ENCODE assay signal across 8 cellular contexts in the genomic region with DNA sequence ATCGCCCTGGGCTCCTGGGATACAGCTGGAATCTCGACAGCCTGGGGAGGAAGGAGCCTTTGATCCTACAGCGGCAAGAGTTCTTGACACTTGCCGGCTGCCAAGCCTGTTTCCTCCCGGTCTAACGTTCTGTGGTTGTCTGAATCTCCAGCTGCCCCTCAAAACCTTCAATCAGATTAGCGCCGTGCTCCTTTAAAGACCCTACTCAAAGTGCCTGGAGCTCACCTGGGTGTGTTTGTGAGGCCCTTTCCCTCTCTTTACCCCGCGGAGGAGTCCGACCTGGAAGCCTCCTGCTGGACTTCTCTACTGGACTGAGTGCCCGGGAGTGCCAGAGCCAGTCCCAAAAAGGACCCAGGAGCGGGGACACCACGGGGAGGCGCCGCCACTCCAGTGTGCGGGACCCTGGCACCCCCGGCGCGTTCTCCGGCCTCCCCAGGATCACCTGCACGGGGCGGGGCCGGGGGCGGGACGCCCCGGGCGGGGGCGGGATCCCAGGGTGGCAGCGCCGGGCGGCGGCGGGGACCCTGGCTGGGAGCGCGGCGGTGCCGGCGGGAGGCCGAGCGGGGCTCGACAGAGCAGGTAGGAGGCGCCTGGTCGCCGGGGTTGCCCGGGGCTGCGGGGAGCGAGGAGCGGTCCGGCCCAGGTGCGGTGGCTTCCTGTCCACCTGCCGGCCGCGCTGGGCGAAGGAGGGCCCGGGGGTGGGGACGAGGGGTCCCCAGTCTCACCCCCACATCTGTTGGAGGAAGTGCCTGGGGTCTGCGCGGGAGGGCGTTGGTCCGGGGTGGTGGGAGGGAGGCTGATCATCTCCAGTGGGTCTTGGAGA. TPM values are rescaled to one million over a fixed set of nuclear protein-coding genes. Genes with fewer than 3 reads are reported as not detected.
DNase-seq lines count a peak whose midpoint lies in the region; TF ChIP-seq lines count a peak whose summit lies in the region.

Gene NCMAP (plus strand): TSS at position 497 of the 823 bp plus-strand sequence. CDS start 39,344 bp downstream, outside the sequence.

- H3K27me3 ChIP-seq in endocrine pancreas (ENCODE audit: control insufficient read depth, insufficient read depth, low read length): no peaks in the 10 kb centered on the region
- peaks cover 27% of the 10 kb centered on the region for H3K27me3 ChIP-seq in neural cell (ENCODE audit: insufficient read depth, low read depth, low read length)

- H3K4me2 ChIP-seq in neural cell (ENCODE audit: low read length): no peak within 1 kb of the TSS

- TF ChIP-seq EP300 in neural cell (conservative IDR thresholded peaks at IDR 0.05; ENCODE audit: poor library complexity, severe bottlenecking): no peak

- no peak within 1 kb of the TSS for H2AFZ ChIP-seq in neural cell (ENCODE audit: low read depth, low read length)

- no peak for TF ChIP-seq CTCF in neural cell (IDR thresholded peaks at IDR 0.05; ENCODE audit: poor library complexity, severe bottlenecking)

- no peaks in the 10 kb centered on the region for H3K9me2 ChIP-seq in neural cell (ENCODE audit: insufficient read depth, low read length)

- H3K9me3 ChIP-seq in endocrine pancreas (ENCODE audit: control insufficient read depth, low read length): no peaks in the 10 kb centered on the region
- no peaks in the 10 kb centered on the region for H3K9me3 ChIP-seq in neural cell (ENCODE audit: low read length)

- no peak for TF ChIP-seq RAD21 in neural cell (conservative IDR thresholded peaks at IDR 0.05)

- no peaks in the 10 kb centered on the region for H3F3A ChIP-seq in neural cell (ENCODE audit: insufficient read depth, low read length, poor library complexity, severe bottlenecking)

- peak within 1 kb of the TSS; percentile 36 for H3K4me3 ChIP-seq in endocrine pancreas (ENCODE audit: control insufficient read depth, insufficient read depth, low read length)
- peak within 1 kb of the TSS; percentile 10 for H3K4me3 ChIP-seq in neural cell (ENCODE audit: low read length)

- no peaks in the 10 kb centered on the region for H3K79me2 ChIP-seq in neural cell (replicated peaks; ENCODE audit: insufficient read depth, low read length)

- peak within 1 kb of the TSS; percentile 85 for H3K9ac ChIP-seq in endocrine pancreas (ENCODE audit: control insufficient read depth, insufficient read depth, low read length)
- H3K9ac ChIP-seq in neural cell (ENCODE audit: low read length): no peak within 1 kb of the TSS

- H4K20me1 ChIP-seq in neural cell (ENCODE audit: insufficient read depth): no peaks in the 10 kb centered on the region

- no peak within 1 kb of the TSS for H3K27ac ChIP-seq in neural cell (ENCODE audit: low read length)

- DNase-seq in HuH-7 (ENCODE audit: low spot score) (peak; percentile 36), ureter (ENCODE audit: low spot score) (no peak), globus pallidus (ENCODE audit: low spot score) (no peak), NCI-H128 (lab: John Stamatoyannopoulos, UW; ENCODE audit: unreplicated experiment) (no peak), NCI-H2107 treated with DMSO at 0.1 percent for 48 hours (lab: John Stamatoyannopoulos, UW; ENCODE audit: unreplicated experiment) (no peak)
- peak; percentile 40 for DNase-seq in activated CD4-positive, alpha-beta T cell treated with anti-CD3 and anti-CD28 coated beads for 48 hours

- H3K4me1 ChIP-seq in endocrine pancreas (ENCODE audit: control insufficient read depth, insufficient read depth, low read length): no peaks in the 10 kb centered on the region

- H3K36me3 ChIP-seq in endocrine pancreas (ENCODE audit: control insufficient read depth, insufficient read depth, low read length): no peaks in the 10 kb centered on the region
- H3K36me3 ChIP-seq in neural cell (ENCODE audit: insufficient read depth, low read length): no peaks in the 10 kb centered on the region

TF ChIP-seq in neural cell, 6 proteins besides CTCF, POLR2A, EP300 and RAD21:
- TF ChIP-seq, protein P1, sequence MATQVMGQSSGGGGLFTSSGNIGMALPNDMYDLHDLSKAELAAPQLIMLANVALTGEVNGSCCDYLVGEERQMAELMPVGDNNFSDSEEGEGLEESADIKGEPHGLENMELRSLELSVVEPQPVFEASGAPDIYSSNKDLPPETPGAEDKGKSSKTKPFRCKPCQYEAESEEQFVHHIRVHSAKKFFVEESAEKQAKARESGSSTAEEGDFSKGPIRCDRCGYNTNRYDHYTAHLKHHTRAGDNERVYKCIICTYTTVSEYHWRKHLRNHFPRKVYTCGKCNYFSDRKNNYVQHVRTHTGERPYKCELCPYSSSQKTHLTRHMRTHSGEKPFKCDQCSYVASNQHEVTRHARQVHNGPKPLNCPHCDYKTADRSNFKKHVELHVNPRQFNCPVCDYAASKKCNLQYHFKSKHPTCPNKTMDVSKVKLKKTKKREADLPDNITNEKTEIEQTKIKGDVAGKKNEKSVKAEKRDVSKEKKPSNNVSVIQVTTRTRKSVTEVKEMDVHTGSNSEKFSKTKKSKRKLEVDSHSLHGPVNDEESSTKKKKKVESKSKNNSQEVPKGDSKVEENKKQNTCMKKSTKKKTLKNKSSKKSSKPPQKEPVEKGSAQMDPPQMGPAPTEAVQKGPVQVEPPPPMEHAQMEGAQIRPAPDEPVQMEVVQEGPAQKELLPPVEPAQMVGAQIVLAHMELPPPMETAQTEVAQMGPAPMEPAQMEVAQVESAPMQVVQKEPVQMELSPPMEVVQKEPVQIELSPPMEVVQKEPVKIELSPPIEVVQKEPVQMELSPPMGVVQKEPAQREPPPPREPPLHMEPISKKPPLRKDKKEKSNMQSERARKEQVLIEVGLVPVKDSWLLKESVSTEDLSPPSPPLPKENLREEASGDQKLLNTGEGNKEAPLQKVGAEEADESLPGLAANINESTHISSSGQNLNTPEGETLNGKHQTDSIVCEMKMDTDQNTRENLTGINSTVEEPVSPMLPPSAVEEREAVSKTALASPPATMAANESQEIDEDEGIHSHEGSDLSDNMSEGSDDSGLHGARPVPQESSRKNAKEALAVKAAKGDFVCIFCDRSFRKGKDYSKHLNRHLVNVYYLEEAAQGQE (IDR thresholded peaks at IDR 0.05; ENCODE audit: borderline replicate concordance): peak; percentile 32
- TF ChIP-seq TAF1 (IDR thresholded peaks at IDR 0.05; ENCODE audit: low read depth): no peak

RNA-seq across cellular contexts. Expression of gene NCMAP, which starts in this region (rescaled TPM):
- not detected in 2 replicates for polyA plus RNA-seq in neural cell
- not detected in 2 replicates for polyA minus RNA-seq in neural cell
- 0.73 TPM for total RNA-seq in ureter

Comparison
In these comparisons a context has a peak if more than half of its experiments do, and no peak if none do; other contexts are left out.
1. DNase-seq: peak in HuH-7 (single experiment) and activated CD4-positive, alpha-beta T cell treated with anti-CD3 and anti-CD28 coated beads for 48 hours (single experiment); none in ureter (single experiment), globus pallidus (single experiment), NCI-H128 (single experiment) and NCI-H2107 treated with DMSO at 0.1 percent for 48 hours (single experiment).